ENCODE assay signal across 10 cellular contexts in the genomic region with DNA sequence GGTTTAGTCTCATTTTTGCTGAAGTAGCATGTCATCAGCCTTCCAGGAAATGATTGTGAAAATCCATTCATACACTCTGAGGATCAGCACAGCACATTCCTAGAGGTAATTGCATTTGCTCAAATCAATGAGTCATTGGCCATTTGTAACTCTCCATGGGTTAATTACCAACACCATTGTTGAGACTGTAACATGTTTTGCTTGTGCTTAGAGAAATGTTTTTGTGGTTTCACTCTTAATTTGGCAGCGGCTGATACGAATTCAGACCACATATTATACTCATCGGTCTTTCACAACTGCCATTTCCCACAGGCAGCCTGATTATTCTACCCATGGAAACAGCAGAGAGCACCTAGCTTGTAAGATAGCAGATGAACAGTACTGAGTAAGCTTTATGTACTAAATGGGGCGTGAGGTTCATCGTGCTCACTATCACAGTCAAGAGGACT.
DNase-seq lines count a peak whose midpoint lies in the region; ATAC-seq and TF ChIP-seq lines count a peak whose summit lies in the region.
"Had no signal": no experiment of that assay in that cellular context is flagged by ENCODE, and none has a peak within 500 bp of the region (broad histone marks: within the 10 kb centered on the region; RNA-seq: fewer than 3 reads in every experiment).

No MANE protein-coding gene starts in this region.

- H4K20me1 ChIP-seq in KMS-11 (ENCODE audit: insufficient read depth) = no peaks in the 10 kb centered on the region

- H3K4me1 Mint-ChIP-seq in activated naive CD8-positive, alpha-beta T cell treated with anti-CD3 and anti-CD28 coated beads, Interleukin-2, amount 50 U/mL, for 24 hours = peaks cover 33% of the 10 kb centered on the region
- no peaks in the 10 kb centered on the region for H3K4me1 Mint-ChIP-seq in immature natural killer cell

- H3K4me1 ChIP-seq in KMS-11 (ENCODE audit: low read depth, poor library complexity, severe bottlenecking) = peaks cover 18% of the 10 kb centered on the region

- DNase-seq in DMS79 (lab: John Stamatoyannopoulos, UW) (peak; percentile 10), kidney tubule cell (ENCODE audit: low spot score) (peak; percentile 94), islet precursor cell (no peak), immature natural killer cell (no peak), GM19238 (ENCODE audit: insufficient read length, low spot score) (no peak), GM10266 (ENCODE audit: extremely low spot score) (no peak)
- no peak for DNase-seq in activated naive CD8-positive, alpha-beta T cell treated with anti-CD3 and anti-CD28 coated beads, Interleukin-2, amount 50 U/mL, for 24 hours
- DNase-seq: SHP77 treated with DMSO at 0.1 percent for 48 hours had no signal

- peak overlapping the region; percentile 60 for H3K4me2 ChIP-seq in KMS-11

- H3K36me3 ChIP-seq in KMS-11 (ENCODE audit: insufficient read depth) = no peaks in the 10 kb centered on the region

- no peak overlapping the region for H3K27ac Mint-ChIP-seq in activated naive CD8-positive, alpha-beta T cell treated with anti-CD3 and anti-CD28 coated beads, Interleukin-2, amount 50 U/mL, for 24 hours
- no peak overlapping the region for H3K27ac Mint-ChIP-seq in immature natural killer cell

- H3K9me3 Mint-ChIP-seq in activated naive CD8-positive, alpha-beta T cell treated with anti-CD3 and anti-CD28 coated beads, Interleukin-2, amount 50 U/mL, for 24 hours = no peaks in the 10 kb centered on the region
- H3K9me3 Mint-ChIP-seq in immature natural killer cell = peaks cover 0 to 4% (median under 1%) of the 10 kb centered on the region in 6 donors

- peak; percentile 44 for ATAC-seq in activated naive CD8-positive, alpha-beta T cell treated with anti-CD3 and anti-CD28 coated beads, Interleukin-2, amount 50 U/mL, for 24 hours

- H3K4me3 ChIP-seq in KMS-11 (IDR thresholded peaks at IDR 0.05; ENCODE audit: insufficient read depth, low read depth, low read length) = no peak overlapping the region
- H3K4me3 ChIP-seq: dorsolateral prefrontal cortex had no signal

- no peaks in the 10 kb centered on the region for H3K36me3 Mint-ChIP-seq in activated naive CD8-positive, alpha-beta T cell treated with anti-CD3 and anti-CD28 coated beads, Interleukin-2, amount 50 U/mL, for 24 hours (ENCODE audit: low read depth)
- no peaks in the 10 kb centered on the region for H3K36me3 Mint-ChIP-seq in immature natural killer cell

- H3K27ac ChIP-seq in KMS-11 = peak overlapping the region; percentile 64
- H3K27ac ChIP-seq: dorsolateral prefrontal cortex had no signal

- no peaks in the 10 kb centered on the region for H3K79me2 ChIP-seq in KMS-11 (ENCODE audit: insufficient read depth, low read depth)

- no peak for TF ChIP-seq CTCF in KMS-11 (conservative IDR thresholded peaks at IDR 0.05; ENCODE audit: low read depth, low read length)
- no peak for TF ChIP-seq CTCF in GM10266 (IDR thresholded peaks at IDR 0.05; ENCODE audit: control insufficient read depth, insufficient read depth, low read depth, missing control alignments)

- H3K9ac ChIP-seq in KMS-11 = peak overlapping the region; percentile 21; the same call in 1 of the 2 replicates

- H2AFZ ChIP-seq in KMS-11 (ENCODE audit: low read depth) = peak overlapping the region; percentile 32; the same call in 1 of the 2 replicates

- no peak overlapping the region for H3K4me3 Mint-ChIP-seq in activated naive CD8-positive, alpha-beta T cell treated with anti-CD3 and anti-CD28 coated beads, Interleukin-2, amount 50 U/mL, for 24 hours
- no peak overlapping the region for H3K4me3 Mint-ChIP-seq in immature natural killer cell

- no peaks in the 10 kb centered on the region for H3K27me3 ChIP-seq in KMS-11 (ENCODE audit: insufficient read depth, low read depth)
- H3K27me3 ChIP-seq: dorsolateral prefrontal cortex had no signal

- H3K27me3 Mint-ChIP-seq in activated naive CD8-positive, alpha-beta T cell treated with anti-CD3 and anti-CD28 coated beads, Interleukin-2, amount 50 U/mL, for 24 hours = peaks cover 38% of the 10 kb centered on the region
- H3K27me3 Mint-ChIP-seq in immature natural killer cell (ENCODE audit: low read depth in 3 of 3) = peaks cover 2 to 15% (median 5%) of the 10 kb centered on the region in 3 donors

Comparison
In these comparisons a context has a peak if more than half of its experiments do, and no peak if none do; other contexts are left out.
1. DNase-seq: peak in DMS79 (single experiment) and kidney tubule cell (single experiment); none in activated naive CD8-positive, alpha-beta T cell treated with anti-CD3 and anti-CD28 coated beads, Interleukin-2, amount 50 U/mL, for 24 hours (single experiment), islet precursor cell (single experiment), immature natural killer cell (0 of 3), GM19238 (single experiment) and GM10266 (single experiment).